In the genomic region with DNA sequence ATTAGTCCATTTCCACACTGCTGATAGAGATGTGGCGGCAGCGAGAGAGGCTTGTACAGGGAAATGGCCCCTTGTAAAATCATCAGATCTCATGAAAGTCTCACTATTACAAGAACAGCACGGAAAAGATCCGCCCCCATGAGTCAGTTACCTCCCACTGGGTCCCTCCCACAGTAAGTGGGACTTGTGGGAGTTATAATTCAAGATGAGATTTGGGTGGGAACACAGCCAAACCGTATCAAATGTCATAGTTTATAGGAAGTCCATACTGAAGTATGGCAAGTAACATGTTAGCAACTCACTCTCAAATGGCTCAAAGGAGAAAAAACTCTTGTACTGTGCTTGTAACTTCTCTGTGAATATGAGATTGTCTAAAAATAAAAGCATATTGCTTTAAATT, we compare ENCODE assay signal across 11 cellular contexts. TPM values are rescaled to one million over a fixed set of nuclear protein-coding genes. Genes with fewer than 3 reads are reported as not detected.
DNase-seq lines count a peak whose midpoint lies in the region; TF ChIP-seq lines count a peak whose summit lies in the region.
"Had no signal": no experiment of that assay in that cellular context is flagged by ENCODE, and none has a peak within 500 bp of the region (broad histone marks: within the 10 kb centered on the region; RNA-seq: fewer than 3 reads in every experiment).

No MANE protein-coding gene starts in this region.

- no peak overlapping the region for H3K27ac ChIP-seq in fibroblast of lung (ENCODE audit: insufficient read depth, low read length)
- H3K27ac ChIP-seq in transverse colon = peak overlapping the region; percentile 17 to 45 (median 37)

- H3K9ac ChIP-seq in fibroblast of lung (ENCODE audit: insufficient read depth, low read length) = no peak overlapping the region

- TF ChIP-seq CTCF in fibroblast of lung (conservative IDR thresholded peaks at IDR 0.05 in 1 of 2, IDR thresholded peaks at IDR 0.05 in 1 of 2; ENCODE audit: low read depth in 1 of 2, low read length in 2 of 2) = no peak
- TF ChIP-seq CTCF in transverse colon (IDR thresholded peaks at IDR 0.05) = no peak

- H3K36me3 ChIP-seq in fibroblast of lung (ENCODE audit: control insufficient read depth, insufficient read depth, low read length) (peaks cover 16% of the 10 kb centered on the region), transverse colon (peaks cover 0 to 41% (median 15%) of the 10 kb centered on the region in 4 donors)

- 40 to 52% methylated on average over 1 to 5 of the region's 5 CpGs for WGBS in transverse colon (ENCODE audit: low coverage in 1 of 2), 2 donors

- H3K4me2 ChIP-seq in fibroblast of lung (ENCODE audit: extremely low read depth, insufficient read depth, low read length) = no peak overlapping the region

- no peak overlapping the region for H2AFZ ChIP-seq in fibroblast of lung (ENCODE audit: low read length)

- intact Hi-C loops in transverse colon (cut with DNase I; ENCODE audit: low total_unique reads) = no loop called here

- in situ Hi-C loops in transverse colon (cut with MboI; ENCODE audit: low pct_ligation_motif_present in 1 of 4, low pct_unique_long_range_greater_than_20kb in 1 of 4, low sequenced_read_pairs in 3 of 4) = no loop called here

- DNase-seq in stimulated activated CD4-positive, alpha-beta T cell treated with anti-CD3 and anti-CD28 coated beads, Interleukin-2, amount 100 ng/mL, for 4 hours (ENCODE audit: low read depth) = peak; percentile 11
- no peak for DNase-seq in stimulated activated CD4-positive, alpha-beta T cell treated with anti-CD3 and anti-CD28 coated beads, Interleukin-1b, Interleukin-23, amount 100 ng/mL, for 48 hours
- peak; percentile 94 for DNase-seq in OCI-M1 (lab: John Stamatoyannopoulos, UW)
- peak; percentile 85 to 94 for DNase-seq in fibroblast of lung (ENCODE audit: low read depth in 2 of 2)
- peak; percentile 66 for DNase-seq in transverse colon
- no peak for DNase-seq in medulla oblongata (ENCODE audit: extremely low spot score)
- DNase-seq in NCI-H82 (lab: John Stamatoyannopoulos, UW) = no peak
- DNase-seq in AG20443 (ENCODE audit: low spot score) = no peak
- DNase-seq: effector CD4-positive, alpha-beta T cell; SW 1271 had no signal

- no peaks in the 10 kb centered on the region for H3K9me3 ChIP-seq in fibroblast of lung (ENCODE audit: control insufficient read depth, insufficient read depth, low read depth, low read length)
- no peaks in the 10 kb centered on the region for H3K9me3 ChIP-seq in transverse colon

- H3K4me3 ChIP-seq in fibroblast of lung (replicated peaks in 1 of 4; ENCODE audit: control extremely low read depth in 1 of 4, insufficient read depth in 1 of 4, low read depth in 3 of 4, low read length in 4 of 4) = no peak overlapping the region
- no peak overlapping the region for H3K4me3 ChIP-seq in transverse colon
- H3K4me3 ChIP-seq: skin epidermis had no signal

- H3K79me2 ChIP-seq in fibroblast of lung (ENCODE audit: control insufficient read depth, insufficient read depth, low read length) = no peaks in the 10 kb centered on the region

- no peaks in the 10 kb centered on the region for H3K4me1 ChIP-seq in fibroblast of lung (ENCODE audit: control insufficient read depth, extremely low read depth, insufficient read depth, low read length)
- peaks cover 0 to 8% (median 8%) of the 10 kb centered on the region in 4 donors for H3K4me1 ChIP-seq in transverse colon

- no peak for TF ChIP-seq POLR2A in transverse colon (IDR thresholded peaks at IDR 0.05)

- no peak for TF ChIP-seq EP300 in transverse colon (IDR thresholded peaks at IDR 0.05; ENCODE audit: low read depth)

- H3K27me3 ChIP-seq in fibroblast of lung (ENCODE audit: control insufficient read depth, insufficient read depth, low read length) (no peaks in the 10 kb centered on the region), transverse colon (no peaks in the 10 kb centered on the region)

- H4K20me1 ChIP-seq in fibroblast of lung (ENCODE audit: control insufficient read depth, extremely low read depth, insufficient read depth, low read length) = no peaks in the 10 kb centered on the region

RNA-seq across cellular contexts. Expression of a gene that starts 56.1 kb away (rescaled TPM):
- 28.2 and 29.3 TPM in 2 replicates for total RNA-seq in fibroblast of lung
- 31.7 and 41.0 TPM in 2 replicates for polyA plus RNA-seq in fibroblast of lung
- polyA plus RNA-seq in fibroblast of lung (2012) = 21.9 and 33.9 TPM in 2 replicates
- polyA minus RNA-seq in fibroblast of lung (ENCODE audit: low replicate concordance) = 58.0 and 66.6 TPM in 2 replicates
- total RNA-seq in transverse colon = 100 to 1,000 TPM in 3 of 4 donors, 10 to 100 TPM in 1; 96.5 to 164 (median 136) TPM

Comparison
In these comparisons a context has a peak if more than half of its experiments do, and no peak if none do; other contexts are left out.
1. DNase-seq: peak in stimulated activated CD4-positive, alpha-beta T cell treated with anti-CD3 and anti-CD28 coated beads, Interleukin-2, amount 100 ng/mL, for 4 hours (single experiment), OCI-M1 (single experiment), fibroblast of lung (2 of 2) and transverse colon (single experiment); none in stimulated activated CD4-positive, alpha-beta T cell treated with anti-CD3 and anti-CD28 coated beads, Interleukin-1b, Interleukin-23, amount 100 ng/mL, for 48 hours (single experiment), medulla oblongata (single experiment), NCI-H82 (single experiment) and AG20443 (single experiment).